In genomic region chr12:97573901-97574300, GRCh38 we compare ENCODE assay signal across 15 cellular contexts.
A peak's percentile ranks its signal among the peaks of the same experiment; 100 is the strongest.
DNase-seq lines count a peak whose midpoint lies in the region; ATAC-seq and TF ChIP-seq lines count a peak whose summit lies in the region.
"Had no signal": no experiment of that assay in that cellular context is flagged by ENCODE, and none has a peak within 500 bp of the region (broad histone marks: within the 10 kb centered on the region; RNA-seq: fewer than 3 reads in every experiment).

No MANE protein-coding gene starts in this region.

- no peak for ATAC-seq in PC-3
- ATAC-seq in foreskin keratinocyte, result no peak
- ATAC-seq: GM12878 had no signal

- intact Hi-C loops in PC-3 (cut with micrococcal nuclease), result no loop called here

- H3K27me3 ChIP-seq in PC-3 (ENCODE audit: low read length) (no peaks in the 10 kb centered on the region), foreskin keratinocyte (no peaks in the 10 kb centered on the region)
- H3K27me3 ChIP-seq: BE2C had no signal

- H3K9ac ChIP-seq in PC-3 (ENCODE audit: low read length), result no peak overlapping the region

- H2AFZ ChIP-seq in PC-3 (ENCODE audit: low read length), result no peak overlapping the region

- TF ChIP-seq CTCF in AG10803 (conservative IDR thresholded peaks at IDR 0.05; ENCODE audit: low read length), result no peak
- TF ChIP-seq CTCF in PC-3 (conservative IDR thresholded peaks at IDR 0.05; ENCODE audit: low read depth, low read length), result no peak
- TF ChIP-seq CTCF in epithelial cell of esophagus (IDR thresholded peaks at IDR 0.05; ENCODE audit: insufficient read depth, low read depth, low read length, missing control alignments), result no peak
- no peak for TF ChIP-seq CTCF in foreskin keratinocyte (conservative IDR thresholded peaks at IDR 0.05)
- no peak for TF ChIP-seq CTCF in GM13976 (IDR thresholded peaks at IDR 0.05; ENCODE audit: borderline replicate concordance, control extremely low read depth, extremely low read depth, insufficient read depth, missing control alignments)

- no peak overlapping the region for H3K4me3 ChIP-seq in AG10803 (ENCODE audit: low read length)
- H3K4me3 ChIP-seq in PC-3 (ENCODE audit: low read length), result no peak overlapping the region
- no peak overlapping the region for H3K4me3 ChIP-seq in epithelial cell of esophagus (ENCODE audit: low read length)
- H3K4me3 ChIP-seq: GM12878, HAP-1 had no signal

- no peaks in the 10 kb centered on the region for H4K20me1 ChIP-seq in PC-3 (ENCODE audit: low read length)

- peak; percentile 4 for DNase-seq in AG10803 (ENCODE audit: low read depth)
- peak; percentile 19 for DNase-seq in PC-3
- DNase-seq in epithelial cell of esophagus (ENCODE audit: low read depth), result peak; percentile 44
- DNase-seq in renal cortical epithelial cell (ENCODE audit: low read depth), result peak; percentile 76
- no peak for DNase-seq in foreskin keratinocyte
- DNase-seq in SK-N-DZ (ENCODE audit: low spot score), result no peak
- DNase-seq in GM13976 (ENCODE audit: low spot score), result no peak
- DNase-seq: ACHN; BE2C; CD4-positive, alpha-beta memory T cell; DMS79; GOT3 had no signal

- H3K4me1 ChIP-seq in PC-3 (ENCODE audit: insufficient read depth, low read length), result peaks cover 56% of the 10 kb centered on the region
- peaks cover 20% of the 10 kb centered on the region for H3K4me1 ChIP-seq in foreskin keratinocyte
- H3K4me1 ChIP-seq: BE2C, HAP-1 had no signal

- CTCF ChIA-PET in PC-3 (lab: Charles Lee), result no interaction called here

- no peaks in the 10 kb centered on the region for H3K9me2 ChIP-seq in PC-3 (replicated peaks; ENCODE audit: low read length)

- in situ Hi-C loops in GM13976 (cut with MboI; ENCODE audit: low sequenced_read_pairs, unreplicated experiment), result no loop called here

- no peak overlapping the region for H3K4me2 ChIP-seq in PC-3 (ENCODE audit: low read length)

- no peaks in the 10 kb centered on the region for H3F3A ChIP-seq in PC-3 (ENCODE audit: low read length, unreplicated experiment)

- H3K27ac ChIP-seq in PC-3 (ENCODE audit: low read length) (no peak overlapping the region), foreskin keratinocyte (no peak overlapping the region)
- H3K27ac ChIP-seq: C4-2B had no signal

- POLR2A ChIA-PET in PC-3 (lab: Charles Lee; ENCODE audit: unreplicated experiment), result no interaction called here

- H3K36me3 ChIP-seq in PC-3 (ENCODE audit: low read depth, low read length), result no peaks in the 10 kb centered on the region
- H3K36me3 ChIP-seq: BE2C, HAP-1 had no signal

- no peaks in the 10 kb centered on the region for H3K9me3 ChIP-seq in PC-3 (ENCODE audit: low read length)
- H3K9me3 ChIP-seq: BE2C, HAP-1 had no signal

- H3K79me2 ChIP-seq in PC-3 (ENCODE audit: low read length), result no peaks in the 10 kb centered on the region

- BruUV-seq in PC-3 (replicated peaks; lab: Mats Ljungman, UMichigan), result no TSS peak

Comparison
In these comparisons a context has a peak if more than half of its experiments do, and no peak if none do; other contexts are left out.
1. DNase-seq: peak in AG10803 (single experiment), PC-3 (single experiment), epithelial cell of esophagus (single experiment) and renal cortical epithelial cell (single experiment); none in foreskin keratinocyte (0 of 2), SK-N-DZ (single experiment) and GM13976 (single experiment).